In the genomic region with DNA sequence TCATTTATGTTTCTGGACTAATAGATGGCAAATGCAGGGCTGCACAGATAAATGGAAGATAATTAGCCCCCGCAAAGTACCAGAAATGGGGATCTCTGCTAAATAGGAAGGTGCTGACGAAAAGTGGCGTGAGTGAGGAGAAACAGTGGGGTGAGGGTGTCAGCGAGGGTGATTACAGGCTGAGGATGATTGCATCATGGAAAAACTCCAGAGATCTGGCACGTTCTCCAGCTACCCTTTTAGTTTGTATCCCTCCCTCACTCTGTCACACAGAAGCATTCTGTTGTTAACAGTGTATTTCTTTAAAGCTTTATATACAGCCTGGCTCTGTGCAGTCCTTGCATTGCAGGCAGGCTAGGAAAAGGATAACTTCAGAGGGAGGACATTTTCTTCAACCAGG, we compare ENCODE assay signal across 18 cellular contexts.
DNase-seq lines count a peak whose midpoint lies in the region; ATAC-seq, FAIRE-seq and TF ChIP-seq lines count a peak whose summit lies in the region.
"Had no signal": no experiment of that assay in that cellular context is flagged by ENCODE, and none has a peak within 500 bp of the region (broad histone marks: within the 10 kb centered on the region; RNA-seq: fewer than 3 reads in every experiment).

No MANE protein-coding gene starts in this region.

- H3K9me3 ChIP-seq in BE2C = no peaks in the 10 kb centered on the region
- peaks cover 7% of the 10 kb centered on the region for H3K9me3 ChIP-seq in iPS-18a (ENCODE audit: control insufficient read depth, low read depth, low read length)
- no peaks in the 10 kb centered on the region for H3K9me3 ChIP-seq in pancreas
- H3K9me3 ChIP-seq: breast epithelium, ovary had no signal

- TF ChIP-seq CTCF in BE2C (IDR thresholded peaks at IDR 0.05; ENCODE audit: low read depth, low read length) (no peak), cardiac fibroblast (IDR thresholded peaks at IDR 0.05; ENCODE audit: low read depth, low read length) (no peak), pancreas (IDR thresholded peaks at IDR 0.05) (no peak)

- H3K9ac ChIP-seq in iPS-18a (ENCODE audit: low read length) = peak overlapping the region; percentile 2

- intact Hi-C loops in pancreas (cut with DNase I) = no loop called here

- WGBS in pancreas, 2 donors = 39 to 42% methylated on average over 5 of the region's 5 CpGs

- H3K36me3 ChIP-seq in BE2C (no peaks in the 10 kb centered on the region), iPS-18a (ENCODE audit: control insufficient read depth, low read depth, low read length) (no peaks in the 10 kb centered on the region), pancreas (no peaks in the 10 kb centered on the region)
- H3K36me3 ChIP-seq: breast epithelium, ovary had no signal

- DNase-seq in BE2C (peak; percentile 15), HCEC 1CT (peak; percentile 49), cardiac fibroblast (ENCODE audit: low read depth in 2 of 2) (peak; percentile 39 to 84), GM19240 (ENCODE audit: insufficient read length, low spot score) (no peak), cerebellar nuclear complex (lab: John Stamatoyannopoulos, UW) (no peak), pancreas (no peak)
- DNase-seq: activated CD4-positive, alpha-beta T cell treated with anti-CD3 and anti-CD28 coated beads for 4 hours; erythroblast; head of caudate nucleus; NCI-H1930; ovary; trophoblast cell had no signal

- no peaks in the 10 kb centered on the region for H3K27me3 ChIP-seq in BE2C
- H3K27me3 ChIP-seq in iPS-18a (ENCODE audit: control insufficient read depth, insufficient read depth, low read length) = no peaks in the 10 kb centered on the region
- peaks cover 0 to 14% (median 2%) of the 10 kb centered on the region in 4 donors for H3K27me3 ChIP-seq in pancreas
- H3K27me3 ChIP-seq: ovary had no signal

- H3K4me1 ChIP-seq in BE2C (peaks cover 5% of the 10 kb centered on the region; the same call in 1 of the 2 replicates), iPS-18a (ENCODE audit: control insufficient read depth, low read depth, low read length) (peaks cover 17% of the 10 kb centered on the region), pancreas (no peaks in the 10 kb centered on the region)
- H3K4me1 ChIP-seq: breast epithelium had no signal

- no peak overlapping the region for H3K27ac ChIP-seq in iPS-18a (ENCODE audit: low read length)
- H3K27ac ChIP-seq in pancreas = no peak overlapping the region
- H3K27ac ChIP-seq: breast epithelium, ovary, RWPE1 had no signal

- FAIRE-seq in pancreas (lab: Jason Lieb, UNC) = no peak
- FAIRE-seq: GM18507 had no signal

- ATAC-seq in HG02588 (IDR thresholded peaks at IDR 0.05; ENCODE audit: unreplicated experiment) (no peak), pancreas (no peak)
- ATAC-seq: activated T-helper 17 cell treated with anti-CD3 and anti-CD28 coated beads, Interleukin-2, amount 50 U/mL, for 72 hours had no signal

- H3K4me3 ChIP-seq in BE2C (ENCODE audit: low read depth, low read length) (peak overlapping the region; percentile 17; the same call in 1 of the 2 replicates), cardiac fibroblast (replicated peaks in 1 of 2; ENCODE audit: low read depth in 2 of 2, low read length in 2 of 2) (no peak overlapping the region), iPS-18a (ENCODE audit: low read length) (no peak overlapping the region), pancreas (no peak overlapping the region)
- H3K4me3 ChIP-seq: breast epithelium, ovary had no signal

Comparison
In these comparisons a context has a peak if more than half of its experiments do, and no peak if none do; other contexts are left out.
1. DNase-seq: peak in BE2C (single experiment), HCEC 1CT (single experiment) and cardiac fibroblast (2 of 2); none in GM19240 (single experiment), cerebellar nuclear complex (0 of 2) and pancreas (0 of 6).